1 cellular context compared by ENCODE assay signal in genomic region chr5:180331647-180331950, GRCh38.
TF ChIP-seq lines count a peak whose summit lies in the region.

No MANE protein-coding gene starts in this region.

TF ChIP-seq in GM23338, 12 proteins besides CTCF, POLR2A, EP300 and RAD21 (continued from another document):
- no peak for TF ChIP-seq ETS1 (IDR thresholded peaks at IDR 0.05)
- no peak for TF ChIP-seq ZNF331 (CRISPR knock-in tag; IDR thresholded peaks at IDR 0.05; ENCODE audit: low read depth)
- TF ChIP-seq REST (IDR thresholded peaks at IDR 0.05; ENCODE audit: unreplicated experiment), result no peak
- TF ChIP-seq NANOG (IDR thresholded peaks at IDR 0.05; ENCODE audit: borderline replicate concordance), result no peak
- TF ChIP-seq CREB1 (CRISPR knock-in tag; IDR thresholded peaks at IDR 0.05; ENCODE audit: low read depth), result no peak
- no peak for TF ChIP-seq POLR2AphosphoS5 (IDR thresholded peaks at IDR 0.05; ENCODE audit: low read depth)
- no peak for TF ChIP-seq STAT1 (IDR thresholded peaks at IDR 0.05; ENCODE audit: unreplicated experiment)
- no peak for TF ChIP-seq ZNF114 (CRISPR knock-in tag; IDR thresholded peaks at IDR 0.05)
- TF ChIP-seq EZH2phosphoT487 (IDR thresholded peaks at IDR 0.05; ENCODE audit: unreplicated experiment), result no peak
TF ChIP-seq in GM23338: peak in this region for 0.
